2 cellular contexts compared by ENCODE assay signal in the genomic region with DNA sequence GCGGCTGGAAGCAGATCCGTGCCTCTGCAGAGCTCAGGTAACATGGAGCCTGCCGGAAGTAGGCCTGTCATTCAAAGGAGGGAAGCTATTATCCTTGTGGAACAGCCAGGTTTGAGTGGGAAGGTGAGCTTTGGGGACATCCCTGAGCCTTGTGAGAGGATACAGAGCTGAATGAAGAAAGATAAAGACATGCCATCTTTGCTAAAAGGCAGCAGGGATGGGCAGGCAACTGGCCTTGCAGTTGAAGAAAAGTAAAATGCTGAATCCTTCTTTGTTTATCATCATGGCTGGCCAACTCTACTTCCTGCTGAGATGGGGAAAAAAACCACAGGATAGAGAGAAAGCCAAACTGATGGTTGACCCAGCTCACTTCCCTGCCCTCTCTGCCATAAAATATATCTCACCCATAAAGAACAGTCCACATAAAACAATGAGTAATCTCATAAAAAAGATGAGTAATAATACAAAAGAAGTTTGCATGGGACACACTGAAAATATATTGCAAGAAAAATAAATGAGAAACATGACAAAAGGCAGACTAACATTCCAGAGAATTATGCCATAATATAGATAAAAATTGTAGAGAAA.
TF ChIP-seq lines count a peak whose summit lies in the region.

No MANE protein-coding gene starts in this region.

TF ChIP-seq in H1, 55 proteins besides CTCF, POLR2A, EP300 and RAD21:
- TF ChIP-seq KDM1A (IDR thresholded peaks at IDR 0.05; ENCODE audit: borderline replicate concordance, low read length): no peak
- TF ChIP-seq BCL11A (IDR thresholded peaks at IDR 0.05; ENCODE audit: low read depth in 2 of 2, low read length in 2 of 2): no peak
- no peak for TF ChIP-seq RFX5 (IDR thresholded peaks at IDR 0.05; ENCODE audit: borderline replicate concordance, low read depth, low read length)
- TF ChIP-seq JUND (IDR thresholded peaks at IDR 0.05; ENCODE audit: low read length): no peak
- TF ChIP-seq POLR2AphosphoS5 (IDR thresholded peaks at IDR 0.05; ENCODE audit: low read depth, low read length): no peak
- TF ChIP-seq PHF8 (conservative IDR thresholded peaks at IDR 0.05; ENCODE audit: low read depth, low read length): no peak
- TF ChIP-seq CBX5 (IDR thresholded peaks at IDR 0.05; ENCODE audit: low read depth, low read length): no peak
- no peak for TF ChIP-seq SP2 (IDR thresholded peaks at IDR 0.05; ENCODE audit: low read length)
- no peak for TF ChIP-seq TAF1 (IDR thresholded peaks at IDR 0.05; ENCODE audit: low read depth, low read length)
- TF ChIP-seq FOSL1 (IDR thresholded peaks at IDR 0.05; ENCODE audit: insufficient read depth, low read depth, low read length): no peak
- no peak for TF ChIP-seq BRCA1 (IDR thresholded peaks at IDR 0.05; ENCODE audit: low read depth, low read length)
- TF ChIP-seq TEAD4 (IDR thresholded peaks at IDR 0.05; ENCODE audit: low read depth, low read length): no peak
- TF ChIP-seq, protein P1, sequence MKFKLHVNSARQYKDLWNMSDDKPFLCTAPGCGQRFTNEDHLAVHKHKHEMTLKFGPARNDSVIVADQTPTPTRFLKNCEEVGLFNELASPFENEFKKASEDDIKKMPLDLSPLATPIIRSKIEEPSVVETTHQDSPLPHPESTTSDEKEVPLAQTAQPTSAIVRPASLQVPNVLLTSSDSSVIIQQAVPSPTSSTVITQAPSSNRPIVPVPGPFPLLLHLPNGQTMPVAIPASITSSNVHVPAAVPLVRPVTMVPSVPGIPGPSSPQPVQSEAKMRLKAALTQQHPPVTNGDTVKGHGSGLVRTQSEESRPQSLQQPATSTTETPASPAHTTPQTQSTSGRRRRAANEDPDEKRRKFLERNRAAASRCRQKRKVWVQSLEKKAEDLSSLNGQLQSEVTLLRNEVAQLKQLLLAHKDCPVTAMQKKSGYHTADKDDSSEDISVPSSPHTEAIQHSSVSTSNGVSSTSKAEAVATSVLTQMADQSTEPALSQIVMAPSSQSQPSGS (IDR thresholded peaks at IDR 0.05; ENCODE audit: low read length): no peak
- TF ChIP-seq, protein P2, sequence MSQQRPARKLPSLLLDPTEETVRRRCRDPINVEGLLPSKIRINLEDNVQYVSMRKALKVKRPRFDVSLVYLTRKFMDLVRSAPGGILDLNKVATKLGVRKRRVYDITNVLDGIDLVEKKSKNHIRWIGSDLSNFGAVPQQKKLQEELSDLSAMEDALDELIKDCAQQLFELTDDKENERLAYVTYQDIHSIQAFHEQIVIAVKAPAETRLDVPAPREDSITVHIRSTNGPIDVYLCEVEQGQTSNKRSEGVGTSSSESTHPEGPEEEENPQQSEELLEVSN (IDR thresholded peaks at IDR 0.05): no peak
- no peak for TF ChIP-seq NANOG (IDR thresholded peaks at IDR 0.05; ENCODE audit: insufficient read depth, low read depth, low read length, poor library complexity, severe bottlenecking)

TF ChIP-seq in WTC11, 78 proteins besides CTCF, POLR2A, EP300 and RAD21:
- TF ChIP-seq KAT7 (CRISPR knock-in tag; IDR thresholded peaks at IDR 0.05; ENCODE audit: borderline replicate concordance) (no peak), GABPB1 (CRISPR knock-in tag; IDR thresholded peaks at IDR 0.05) (no peak), CREM (CRISPR knock-in tag; IDR thresholded peaks at IDR 0.05) (no peak), ZNF416 (CRISPR knock-in tag; IDR thresholded peaks at IDR 0.05) (no peak), JAZF1 (CRISPR knock-in tag; IDR thresholded peaks at IDR 0.05) (no peak), ATF1 (CRISPR knock-in tag; IDR thresholded peaks at IDR 0.05) (no peak), MXD4 (CRISPR knock-in tag; IDR thresholded peaks at IDR 0.05; ENCODE audit: borderline replicate concordance) (no peak), SOX15 (CRISPR knock-in tag; IDR thresholded peaks at IDR 0.05) (no peak), NFYB (CRISPR knock-in tag; conservative IDR thresholded peaks at IDR 0.05; ENCODE audit: low read depth) (no peak), NR3C1 (CRISPR knock-in tag; conservative IDR thresholded peaks at IDR 0.05; ENCODE audit: low read depth) (no peak), RELA (CRISPR knock-in tag; IDR thresholded peaks at IDR 0.05; ENCODE audit: borderline replicate concordance) (no peak), FOXJ3 (CRISPR knock-in tag; IDR thresholded peaks at IDR 0.05; ENCODE audit: borderline replicate concordance) (no peak), SMAD4 (CRISPR knock-in tag; IDR thresholded peaks at IDR 0.05) (no peak)
- TF ChIP-seq, protein P3, sequence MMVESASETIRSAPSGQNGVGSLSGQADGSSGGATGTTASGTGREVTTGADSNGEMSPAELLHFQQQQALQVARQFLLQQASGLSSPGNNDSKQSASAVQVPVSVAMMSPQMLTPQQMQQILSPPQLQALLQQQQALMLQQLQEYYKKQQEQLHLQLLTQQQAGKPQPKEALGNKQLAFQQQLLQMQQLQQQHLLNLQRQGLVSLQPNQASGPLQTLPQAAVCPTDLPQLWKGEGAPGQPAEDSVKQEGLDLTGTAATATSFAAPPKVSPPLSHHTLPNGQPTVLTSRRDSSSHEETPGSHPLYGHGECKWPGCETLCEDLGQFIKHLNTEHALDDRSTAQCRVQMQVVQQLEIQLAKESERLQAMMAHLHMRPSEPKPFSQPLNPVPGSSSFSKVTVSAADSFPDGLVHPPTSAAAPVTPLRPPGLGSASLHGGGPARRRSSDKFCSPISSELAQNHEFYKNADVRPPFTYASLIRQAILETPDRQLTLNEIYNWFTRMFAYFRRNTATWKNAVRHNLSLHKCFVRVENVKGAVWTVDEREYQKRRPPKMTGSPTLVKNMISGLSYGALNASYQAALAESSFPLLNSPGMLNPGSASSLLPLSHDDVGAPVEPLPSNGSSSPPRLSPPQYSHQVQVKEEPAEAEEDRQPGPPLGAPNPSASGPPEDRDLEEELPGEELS (CRISPR knock-in tag; IDR thresholded peaks at IDR 0.05): no peak
- TF ChIP-seq, protein P4, sequence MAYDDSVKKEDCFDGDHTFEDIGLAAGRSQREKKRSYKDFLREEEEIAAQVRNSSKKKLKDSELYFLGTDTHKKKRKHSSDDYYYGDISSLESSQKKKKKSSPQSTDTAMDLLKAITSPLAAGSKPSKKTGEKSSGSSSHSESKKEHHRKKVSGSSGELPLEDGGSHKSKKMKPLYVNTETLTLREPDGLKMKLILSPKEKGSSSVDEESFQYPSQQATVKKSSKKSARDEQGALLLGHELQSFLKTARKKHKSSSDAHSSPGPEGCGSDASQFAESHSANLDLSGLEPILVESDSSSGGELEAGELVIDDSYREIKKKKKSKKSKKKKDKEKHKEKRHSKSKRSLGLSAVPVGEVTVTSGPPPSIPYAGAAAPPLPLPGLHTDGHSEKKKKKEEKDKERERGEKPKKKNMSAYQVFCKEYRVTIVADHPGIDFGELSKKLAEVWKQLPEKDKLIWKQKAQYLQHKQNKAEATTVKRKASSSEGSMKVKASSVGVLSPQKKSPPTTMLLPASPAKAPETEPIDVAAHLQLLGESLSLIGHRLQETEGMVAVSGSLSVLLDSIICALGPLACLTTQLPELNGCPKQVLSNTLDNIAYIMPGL (CRISPR knock-in tag; IDR thresholded peaks at IDR 0.05): no peak
- TF ChIP-seq, protein P5, sequence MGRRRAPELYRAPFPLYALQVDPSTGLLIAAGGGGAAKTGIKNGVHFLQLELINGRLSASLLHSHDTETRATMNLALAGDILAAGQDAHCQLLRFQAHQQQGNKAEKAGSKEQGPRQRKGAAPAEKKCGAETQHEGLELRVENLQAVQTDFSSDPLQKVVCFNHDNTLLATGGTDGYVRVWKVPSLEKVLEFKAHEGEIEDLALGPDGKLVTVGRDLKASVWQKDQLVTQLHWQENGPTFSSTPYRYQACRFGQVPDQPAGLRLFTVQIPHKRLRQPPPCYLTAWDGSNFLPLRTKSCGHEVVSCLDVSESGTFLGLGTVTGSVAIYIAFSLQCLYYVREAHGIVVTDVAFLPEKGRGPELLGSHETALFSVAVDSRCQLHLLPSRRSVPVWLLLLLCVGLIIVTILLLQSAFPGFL (CRISPR knock-in tag; IDR thresholded peaks at IDR 0.05; ENCODE audit: borderline replicate concordance): no peak
- TF ChIP-seq, protein P6, sequence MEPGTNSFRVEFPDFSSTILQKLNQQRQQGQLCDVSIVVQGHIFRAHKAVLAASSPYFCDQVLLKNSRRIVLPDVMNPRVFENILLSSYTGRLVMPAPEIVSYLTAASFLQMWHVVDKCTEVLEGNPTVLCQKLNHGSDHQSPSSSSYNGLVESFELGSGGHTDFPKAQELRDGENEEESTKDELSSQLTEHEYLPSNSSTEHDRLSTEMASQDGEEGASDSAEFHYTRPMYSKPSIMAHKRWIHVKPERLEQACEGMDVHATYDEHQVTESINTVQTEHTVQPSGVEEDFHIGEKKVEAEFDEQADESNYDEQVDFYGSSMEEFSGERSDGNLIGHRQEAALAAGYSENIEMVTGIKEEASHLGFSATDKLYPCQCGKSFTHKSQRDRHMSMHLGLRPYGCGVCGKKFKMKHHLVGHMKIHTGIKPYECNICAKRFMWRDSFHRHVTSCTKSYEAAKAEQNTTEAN (CRISPR knock-in tag; IDR thresholded peaks at IDR 0.05): no peak
- TF ChIP-seq, protein P7, sequence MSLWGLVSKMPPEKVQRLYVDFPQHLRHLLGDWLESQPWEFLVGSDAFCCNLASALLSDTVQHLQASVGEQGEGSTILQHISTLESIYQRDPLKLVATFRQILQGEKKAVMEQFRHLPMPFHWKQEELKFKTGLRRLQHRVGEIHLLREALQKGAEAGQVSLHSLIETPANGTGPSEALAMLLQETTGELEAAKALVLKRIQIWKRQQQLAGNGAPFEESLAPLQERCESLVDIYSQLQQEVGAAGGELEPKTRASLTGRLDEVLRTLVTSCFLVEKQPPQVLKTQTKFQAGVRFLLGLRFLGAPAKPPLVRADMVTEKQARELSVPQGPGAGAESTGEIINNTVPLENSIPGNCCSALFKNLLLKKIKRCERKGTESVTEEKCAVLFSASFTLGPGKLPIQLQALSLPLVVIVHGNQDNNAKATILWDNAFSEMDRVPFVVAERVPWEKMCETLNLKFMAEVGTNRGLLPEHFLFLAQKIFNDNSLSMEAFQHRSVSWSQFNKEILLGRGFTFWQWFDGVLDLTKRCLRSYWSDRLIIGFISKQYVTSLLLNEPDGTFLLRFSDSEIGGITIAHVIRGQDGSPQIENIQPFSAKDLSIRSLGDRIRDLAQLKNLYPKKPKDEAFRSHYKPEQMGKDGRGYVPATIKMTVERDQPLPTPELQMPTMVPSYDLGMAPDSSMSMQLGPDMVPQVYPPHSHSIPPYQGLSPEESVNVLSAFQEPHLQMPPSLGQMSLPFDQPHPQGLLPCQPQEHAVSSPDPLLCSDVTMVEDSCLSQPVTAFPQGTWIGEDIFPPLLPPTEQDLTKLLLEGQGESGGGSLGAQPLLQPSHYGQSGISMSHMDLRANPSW (CRISPR knock-in tag; conservative IDR thresholded peaks at IDR 0.05; ENCODE audit: low read depth): no peak
- TF ChIP-seq, protein P8, sequence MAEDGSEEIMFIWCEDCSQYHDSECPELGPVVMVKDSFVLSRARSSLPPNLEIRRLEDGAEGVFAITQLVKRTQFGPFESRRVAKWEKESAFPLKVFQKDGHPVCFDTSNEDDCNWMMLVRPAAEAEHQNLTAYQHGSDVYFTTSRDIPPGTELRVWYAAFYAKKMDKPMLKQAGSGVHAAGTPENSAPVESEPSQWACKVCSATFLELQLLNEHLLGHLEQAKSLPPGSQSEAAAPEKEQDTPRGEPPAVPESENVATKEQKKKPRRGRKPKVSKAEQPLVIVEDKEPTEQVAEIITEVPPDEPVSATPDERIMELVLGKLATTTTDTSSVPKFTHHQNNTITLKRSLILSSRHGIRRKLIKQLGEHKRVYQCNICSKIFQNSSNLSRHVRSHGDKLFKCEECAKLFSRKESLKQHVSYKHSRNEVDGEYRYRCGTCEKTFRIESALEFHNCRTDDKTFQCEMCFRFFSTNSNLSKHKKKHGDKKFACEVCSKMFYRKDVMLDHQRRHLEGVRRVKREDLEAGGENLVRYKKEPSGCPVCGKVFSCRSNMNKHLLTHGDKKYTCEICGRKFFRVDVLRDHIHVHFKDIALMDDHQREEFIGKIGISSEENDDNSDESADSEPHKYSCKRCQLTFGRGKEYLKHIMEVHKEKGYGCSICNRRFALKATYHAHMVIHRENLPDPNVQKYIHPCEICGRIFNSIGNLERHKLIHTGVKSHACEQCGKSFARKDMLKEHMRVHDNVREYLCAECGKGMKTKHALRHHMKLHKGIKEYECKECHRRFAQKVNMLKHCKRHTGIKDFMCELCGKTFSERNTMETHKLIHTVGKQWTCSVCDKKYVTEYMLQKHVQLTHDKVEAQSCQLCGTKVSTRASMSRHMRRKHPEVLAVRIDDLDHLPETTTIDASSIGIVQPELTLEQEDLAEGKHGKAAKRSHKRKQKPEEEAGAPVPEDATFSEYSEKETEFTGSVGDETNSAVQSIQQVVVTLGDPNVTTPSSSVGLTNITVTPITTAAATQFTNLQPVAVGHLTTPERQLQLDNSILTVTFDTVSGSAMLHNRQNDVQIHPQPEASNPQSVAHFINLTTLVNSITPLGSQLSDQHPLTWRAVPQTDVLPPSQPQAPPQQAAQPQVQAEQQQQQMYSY (CRISPR knock-in tag; IDR thresholded peaks at IDR 0.05): no peak
